In the genomic region with DNA sequence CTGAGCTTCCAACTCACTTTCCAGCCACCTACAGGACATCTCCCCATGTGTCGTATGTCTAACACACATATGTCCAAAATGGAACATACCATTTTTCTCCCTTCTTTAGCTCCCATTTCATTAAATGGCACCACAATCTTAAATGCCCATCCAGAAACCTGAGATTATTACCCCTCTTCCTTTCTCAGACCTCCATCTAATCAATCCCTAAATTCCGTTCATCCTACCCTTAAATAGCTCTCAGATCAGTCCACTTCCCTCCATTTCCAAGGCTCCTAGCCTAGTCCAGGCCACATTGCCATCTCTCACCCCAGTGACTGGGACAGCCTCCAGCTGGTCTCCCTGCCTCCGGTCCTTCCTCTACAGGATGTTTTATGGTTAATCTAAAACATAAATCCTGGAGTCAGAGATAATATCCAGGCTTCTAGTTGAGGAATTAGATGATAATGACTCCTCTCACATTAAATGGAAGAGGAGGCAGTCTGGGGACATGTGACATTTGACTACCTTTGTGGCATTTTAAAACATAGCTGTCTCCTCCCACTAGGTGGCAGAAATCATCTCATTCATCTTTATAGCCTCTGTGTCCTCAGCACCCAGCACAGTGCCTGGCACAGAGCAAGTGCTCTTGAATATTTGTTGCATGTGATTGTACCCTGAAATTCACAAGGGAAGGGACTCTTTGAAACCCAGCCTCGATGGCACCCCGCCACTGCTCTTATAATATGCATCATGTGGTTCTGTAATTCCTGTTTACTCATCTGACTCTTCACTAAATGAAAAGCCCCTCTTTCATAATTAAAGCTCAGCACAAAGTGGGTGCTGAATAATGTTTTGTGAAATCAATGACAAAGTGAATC, we compare ENCODE assay signal across 8 cellular contexts.
DNase-seq lines count a peak whose midpoint lies in the region; ATAC-seq and TF ChIP-seq lines count a peak whose summit lies in the region.

No MANE protein-coding gene starts in this region.

- DNase-seq in RWPE1 (ENCODE audit: low spot score) (peak; percentile 26), foreskin melanocyte (peak; percentile 5)
- DNase-seq in activated CD8-positive, alpha-beta memory T cell treated with anti-CD3 and anti-CD28 coated beads, Interleukin-2, amount 50 U/mL, for 4 hours: no peak

- TF ChIP-seq CTCF in C4-2B (conservative IDR thresholded peaks at IDR 0.05): peak; percentile 79
- peak; percentile 55 for TF ChIP-seq CTCF in GM12874 (IDR thresholded peaks at IDR 0.05; ENCODE audit: insufficient read depth, low read depth, low read length)
- TF ChIP-seq CTCF in RWPE1 (conservative IDR thresholded peaks at IDR 0.05; ENCODE audit: low read depth): peak; percentile 30

- POLR2A ChIA-PET in RWPE1 (lab: Yijun Ruan, JAX; ENCODE audit: low non-redundant PET): no interaction called here

- H3K27ac ChIP-seq in C4-2B (no peak overlapping the region), RWPE1 (no peak overlapping the region), temporal lobe (ENCODE audit: low read depth, low read length) (peak overlapping the region; percentile 82)

- CTCF ChIA-PET in RWPE1 (lab: Yijun Ruan, JAX): interaction anchor here (0.5 to 1.6 kb wide), 9 partner anchors 8 to 580 kb away, joined by 3 to 6 read pairs (median 4); no protein-coding TSS in a partner anchor

- no peak for ATAC-seq in GM18868 (IDR thresholded peaks at IDR 0.05; ENCODE audit: unreplicated experiment)
- no peak for ATAC-seq in HG02798 (IDR thresholded peaks at IDR 0.05; ENCODE audit: poor library complexity, unreplicated experiment)
